Comparison of ENCODE assay signal across 14 cellular contexts in the genomic region with DNA sequence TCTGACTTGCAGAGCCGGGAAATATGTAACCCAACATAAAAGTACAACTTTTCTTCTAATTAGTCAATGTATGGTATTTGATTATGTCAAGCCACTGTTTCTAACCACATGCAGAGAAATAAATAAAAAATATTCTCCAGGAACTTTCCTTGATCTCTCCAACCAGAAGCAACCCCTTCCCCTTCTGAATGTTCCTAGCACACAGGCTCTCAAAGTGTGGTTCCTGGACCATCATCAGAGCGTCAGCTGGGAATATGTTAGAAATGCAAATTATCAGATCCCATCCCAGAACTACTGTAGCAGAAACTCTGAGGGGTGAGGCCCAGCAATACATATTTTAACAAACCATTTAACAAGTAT. TPM values are rescaled to one million over a fixed set of nuclear protein-coding genes. Genes with fewer than 3 reads are reported as not detected.
DNase-seq lines count a peak whose midpoint lies in the region; ATAC-seq, FAIRE-seq and TF ChIP-seq lines count a peak whose summit lies in the region.
"Had no signal": no experiment of that assay in that cellular context is flagged by ENCODE, and none has a peak within 500 bp of the region (broad histone marks: within the 10 kb centered on the region; RNA-seq: fewer than 3 reads in every experiment).

No MANE protein-coding gene starts in this region.

- no peak for TF ChIP-seq RAD21 in IMR-90 (IDR thresholded peaks at IDR 0.05; ENCODE audit: low read length)

- dilution Hi-C loops in IMR-90 (cut with HindIII; ENCODE audit: low sequenced_read_pairs, unreplicated experiment), result no loop called here

- no peak overlapping the region for H3K18ac ChIP-seq in IMR-90 (ENCODE audit: low read depth, low read length)

- no peaks in the 10 kb centered on the region for H3K36me3 Mint-ChIP-seq in CD14-positive monocyte
- H3K36me3 Mint-ChIP-seq in stimulated activated naive B cell treated with anti-CD40 and anti-IgM and Interleukin-4, amounts not matched to agents 10 μg/mL and 1 μg/mL and 100 μg/mL, for 72 hours, result no peaks in the 10 kb centered on the region
- H3K36me3 Mint-ChIP-seq: CD4-positive, CD25-positive, alpha-beta regulatory T cell had no signal

- peak overlapping the region in 1 of 7 donors; percentile 20 for H3K27ac Mint-ChIP-seq in CD14-positive monocyte
- no peak overlapping the region for H3K27ac Mint-ChIP-seq in stimulated activated naive B cell treated with anti-CD40 and anti-IgM and Interleukin-4, amounts not matched to agents 10 μg/mL and 1 μg/mL and 100 μg/mL, for 72 hours
- H3K27ac Mint-ChIP-seq: effector memory CD8-positive, alpha-beta T cell had no signal

- DNase-seq in CD14-positive monocyte (ENCODE audit: low spot score), result no peak
- DNase-seq in IMR-90, result no peak
- no peak for DNase-seq in colonic mucosa
- DNase-seq in stimulated activated naive B cell treated with anti-CD40 and anti-IgM and Interleukin-4, amounts not matched to agents 10 μg/mL and 1 μg/mL and 100 μg/mL, for 72 hours, result no peak
- DNase-seq in LoVo (ENCODE audit: low spot score), result no peak
- DNase-seq in small intestine, result no peak

- H3K4me3 ChIP-seq in IMR-90 (ENCODE audit: insufficient read depth, low read depth, low read length), result no peak overlapping the region
- H3K4me3 ChIP-seq in colonic mucosa, result no peak overlapping the region
- no peak overlapping the region for H3K4me3 ChIP-seq in small intestine (ENCODE audit: low read depth in 1 of 2, low read length in 2 of 2)
- H3K4me3 ChIP-seq: breast epithelium, gastrocnemius medialis had no signal

- H3K4me3 Mint-ChIP-seq in CD14-positive monocyte, result no peak overlapping the region
- H3K4me3 Mint-ChIP-seq in stimulated activated naive B cell treated with anti-CD40 and anti-IgM and Interleukin-4, amounts not matched to agents 10 μg/mL and 1 μg/mL and 100 μg/mL, for 72 hours, result no peak overlapping the region
- H3K4me3 Mint-ChIP-seq: activated CD4-positive, alpha-beta T cell treated with anti-CD3 and anti-CD28 coated beads, Interleukin-2, amount 10 ng/mL, durations not matched to agents 7 days and 5 days; CD4-positive, CD25-positive, alpha-beta regulatory T cell; effector memory CD8-positive, alpha-beta T cell had no signal

- no peak overlapping the region for H3K4ac ChIP-seq in IMR-90 (ENCODE audit: low read depth, low read length)

- TF ChIP-seq CTCF in CD14-positive monocyte (IDR thresholded peaks at IDR 0.05) (peak; percentile 43), IMR-90 (conservative IDR thresholded peaks at IDR 0.05; ENCODE audit: low read depth, low read length) (no peak), colonic mucosa (IDR thresholded peaks at IDR 0.05) (peak; percentile 1)

- H3K9ac ChIP-seq in IMR-90 (ENCODE audit: low read depth, low read length) (no peak overlapping the region), colonic mucosa (ENCODE audit: low read depth in 2 of 2, low read length in 2 of 2) (no peak overlapping the region)

- 0 out of 2 replicates have a peak, but pooled peaks cover 3% of the 10 kb centered on the region for H3K9me1 ChIP-seq in IMR-90 (ENCODE audit: insufficient read depth, low read length)

- no peaks in the 10 kb centered on the region for H3K27me3 Mint-ChIP-seq in CD14-positive monocyte (ENCODE audit: low read depth in 3 of 3)
- no peaks in the 10 kb centered on the region for H3K27me3 Mint-ChIP-seq in stimulated activated naive B cell treated with anti-CD40 and anti-IgM and Interleukin-4, amounts not matched to agents 10 μg/mL and 1 μg/mL and 100 μg/mL, for 72 hours

- H2AK5ac ChIP-seq in IMR-90 (ENCODE audit: low read depth, low read length), result no peak overlapping the region

- TF ChIP-seq POLR2A in IMR-90 (IDR thresholded peaks at IDR 0.05; ENCODE audit: low read depth, low read length), result no peak

- H4K20me1 ChIP-seq in IMR-90 (ENCODE audit: insufficient read depth, low read length), result no peaks in the 10 kb centered on the region

- no peak overlapping the region for H3K27ac ChIP-seq in IMR-90 (ENCODE audit: insufficient read depth, low read length)
- no peak overlapping the region for H3K27ac ChIP-seq in colonic mucosa
- H3K27ac ChIP-seq in small intestine (ENCODE audit: low read depth in 1 of 2, low read length in 1 of 2), result no peak overlapping the region
- H3K27ac ChIP-seq: breast epithelium, gastrocnemius medialis had no signal

- H2BK120ac ChIP-seq in IMR-90 (ENCODE audit: low read depth, low read length), result no peak overlapping the region

- ATAC-seq in GM19452 (IDR thresholded peaks at IDR 0.05; ENCODE audit: unreplicated experiment) (peak; percentile 25), IMR-90 (ENCODE audit: low read depth) (peak; percentile 11; the same call in 1 of the 2 replicates), HG03095 (IDR thresholded peaks at IDR 0.05; ENCODE audit: unreplicated experiment) (no peak)
- ATAC-seq in stimulated activated naive B cell treated with anti-CD40 and anti-IgM and Interleukin-4, amounts not matched to agents 10 μg/mL and 1 μg/mL and 100 μg/mL, for 72 hours (replicated peaks), result no peak

- H3K9me3 ChIP-seq in IMR-90 (ENCODE audit: control insufficient read depth, insufficient read depth, low read length) (no peaks in the 10 kb centered on the region), colonic mucosa (no peaks in the 10 kb centered on the region), small intestine (ENCODE audit: control insufficient read depth, low read depth) (no peaks in the 10 kb centered on the region)
- H3K9me3 ChIP-seq: breast epithelium, gastrocnemius medialis, right lobe of liver had no signal

- no peak overlapping the region for H2AFZ ChIP-seq in IMR-90 (replicated peaks; ENCODE audit: low read length, poor library complexity)

- no peak overlapping the region for H3K4me2 ChIP-seq in IMR-90 (ENCODE audit: low read depth, low read length)

- CTCF ChIA-PET in IMR-90 (lab: Yijun Ruan, JAX), result no interaction called here

- POLR2A ChIA-PET in IMR-90 (lab: Charles Lee; ENCODE audit: unreplicated experiment), result no interaction called here

- H2BK20ac ChIP-seq in IMR-90 (ENCODE audit: low read depth, low read length), result no peak overlapping the region

- no peaks in the 10 kb centered on the region for H3K9me3 Mint-ChIP-seq in CD14-positive monocyte
- no peaks in the 10 kb centered on the region for H3K9me3 Mint-ChIP-seq in stimulated activated naive B cell treated with anti-CD40 and anti-IgM and Interleukin-4, amounts not matched to agents 10 μg/mL and 1 μg/mL and 100 μg/mL, for 72 hours
- H3K9me3 Mint-ChIP-seq: activated CD4-positive, alpha-beta T cell treated with anti-CD3 and anti-CD28 coated beads, Interleukin-2, amount 10 ng/mL, durations not matched to agents 7 days and 5 days; CD4-positive, CD25-positive, alpha-beta regulatory T cell; effector memory CD8-positive, alpha-beta T cell had no signal

- H3K27me3 ChIP-seq in IMR-90 (ENCODE audit: control insufficient read depth, insufficient read depth, low read length), result peaks cover 8% of the 10 kb centered on the region; the same call in 1 of the 2 replicates
- H3K27me3 ChIP-seq in colonic mucosa, result no peaks in the 10 kb centered on the region
- no peaks in the 10 kb centered on the region for H3K27me3 ChIP-seq in small intestine (ENCODE audit: control insufficient read depth in 2 of 2, insufficient read depth in 2 of 2, low read length in 2 of 2)
- H3K27me3 ChIP-seq: breast epithelium, gastrocnemius medialis, right lobe of liver had no signal

- WGBS in IMR-90 (ENCODE audit: extremely low coverage in 2 of 2, insufficient read length in 1 of 2), 2 experiments, result no CpG with 5 or more reads among the region's 2 CpGs
- 0 to 17% (median 11%) methylated on average over 2 of the region's 2 CpGs for WGBS in small intestine, 3 donors

- no peak overlapping the region for H3K14ac ChIP-seq in IMR-90 (replicated peaks; ENCODE audit: low read depth, low read length)

- no peaks in the 10 kb centered on the region for H3K79me1 ChIP-seq in IMR-90 (ENCODE audit: low read depth in 1 of 2, low read length in 2 of 2)

- H2BK5ac ChIP-seq in IMR-90 (ENCODE audit: low read depth, low read length, poor library complexity, severe bottlenecking), result no peak overlapping the region

- in situ Hi-C loops in IMR-90 (cut with MboI; ENCODE audit: low sequenced_read_pairs), result no loop called here

- H4K91ac ChIP-seq in IMR-90 (ENCODE audit: insufficient read depth, low read depth, low read length), result no peak overlapping the region

- H4K8ac ChIP-seq in IMR-90 (ENCODE audit: low read depth in 2 of 2, low read length in 2 of 2), result no peak overlapping the region

- 0 out of 2 replicates have a peak, but pooled peaks cover 2% of the 10 kb centered on the region for H3K4me1 ChIP-seq in IMR-90 (ENCODE audit: control insufficient read depth, insufficient read depth, low read length)
- H3K4me1 ChIP-seq in colonic mucosa, result no peaks in the 10 kb centered on the region
- H3K4me1 ChIP-seq in small intestine (ENCODE audit: control insufficient read depth in 2 of 2, insufficient read depth in 1 of 2, low read depth in 1 of 2, low read length in 1 of 2), result no peaks in the 10 kb centered on the region
- H3K4me1 ChIP-seq: breast epithelium had no signal

- H2AK9ac ChIP-seq in IMR-90 (replicated peaks; ENCODE audit: low read depth, low read length, poor library complexity), result no peak overlapping the region

- BruUV-seq in IMR-90 (replicated peaks; lab: Mats Ljungman, UMichigan), result no TSS peak

- no peak overlapping the region for H3K56ac ChIP-seq in IMR-90 (ENCODE audit: extremely low read depth, insufficient read depth, low read length)

- no peak overlapping the region for H2BK15ac ChIP-seq in IMR-90 (ENCODE audit: low read depth, low read length)

- no peak overlapping the region for H4K5ac ChIP-seq in IMR-90 (ENCODE audit: low read depth, low read length)

- H3K23ac ChIP-seq in IMR-90 (ENCODE audit: low read depth, low read length), result no peak overlapping the region

- H3K36me3 ChIP-seq in IMR-90 (ENCODE audit: control insufficient read depth, insufficient read depth, low read length) (no peaks in the 10 kb centered on the region), colonic mucosa (no peaks in the 10 kb centered on the region), small intestine (ENCODE audit: control insufficient read depth in 2 of 2, insufficient read depth in 2 of 2, low read length in 2 of 2) (no peaks in the 10 kb centered on the region)
- H3K36me3 ChIP-seq: breast epithelium, gastrocnemius medialis, right lobe of liver had no signal

- H3K4me1 Mint-ChIP-seq in CD14-positive monocyte, result peaks cover 2% of the 10 kb centered on the region
- peaks cover 0 to 1% of the 10 kb centered on the region in 2 donors for H3K4me1 Mint-ChIP-seq in stimulated activated naive B cell treated with anti-CD40 and anti-IgM and Interleukin-4, amounts not matched to agents 10 μg/mL and 1 μg/mL and 100 μg/mL, for 72 hours
- H3K4me1 Mint-ChIP-seq: CD4-positive, CD25-positive, alpha-beta regulatory T cell had no signal

- intact Hi-C loops in CD14-positive monocyte (cut with micrococcal nuclease) (loop anchor here (2.0 to 5.0 kb wide), 3 partner anchors 31 to 158 kb away; a partner anchor contains a TSS), IMR-90 (cut with micrococcal nuclease) (loop anchor here (5.0 kb wide), 1 partner anchor 158 kb away; a partner anchor contains a TSS), colonic mucosa (cut with DNase I) (loop anchor here (10.0 kb wide), 1 partner anchor 161 kb away; a partner anchor contains a TSS)

- FAIRE-seq in small intestine (lab: Jason Lieb, UNC), result no peak

RNA-seq across cellular contexts. Expression of a gene that starts 21.0 kb away (rescaled TPM):
- polyA plus RNA-seq in CD14-positive monocyte, result 1 to 10 TPM; 2.7 to 5.7 TPM
- 9.0 and 9.2 TPM in 2 replicates for total RNA-seq in IMR-90 (2012; rRNA removed)
- 1.1 and 1.2 TPM in 2 replicates for polyA plus RNA-seq in IMR-90 (2012; rRNA removed)
- polyA plus RNA-seq in IMR-90 (2012; cell fraction: cytosol; rRNA removed), result 0.14 and 0.44 TPM in 2 replicates
- polyA plus RNA-seq in IMR-90 (2012; cell fraction: nucleus; rRNA removed; ENCODE audit: low replicate concordance), result 0.24 and 2.0 TPM in 2 replicates
- total RNA-seq in colonic mucosa, result 10 to 100 TPM; 15.9 to 39.3 TPM
- 1 to 10 TPM; 2.2 to 5.6 (median 3.1) TPM for polyA plus RNA-seq in small intestine

Comparison
In these comparisons a context has a peak if more than half of its experiments do, and no peak if none do; other contexts are left out.
1. ATAC-seq: peak in GM19452 (single experiment) and IMR-90 (single experiment); none in HG03095 (single experiment) and stimulated activated naive B cell treated with anti-CD40 and anti-IgM and Interleukin-4, amounts not matched to agents 10 μg/mL and 1 μg/mL and 100 μg/mL, for 72 hours (0 of 2).